Comparison of ENCODE assay signal across 8 cellular contexts in genomic region chr11:28107331-28107725, GRCh38. TPM values are rescaled to one million over a fixed set of nuclear protein-coding genes. Genes with fewer than 3 reads are reported as not detected.
DNase-seq lines count a peak whose midpoint lies in the region; ATAC-seq, FAIRE-seq and TF ChIP-seq lines count a peak whose summit lies in the region.

No MANE protein-coding gene starts in this region.

- no peaks in the 10 kb centered on the region for H3K9me3 Mint-ChIP-seq in activated naive CD8-positive, alpha-beta T cell treated with anti-CD3 and anti-CD28 coated beads for 36 hours

- H4K20me1 ChIP-seq in BLaER1 (0 out of 2 replicates have a peak, but pooled peaks cover 5% of the 10 kb centered on the region), keratinocyte (ENCODE audit: control insufficient read depth, extremely low read depth, insufficient read depth, low read length) (no peaks in the 10 kb centered on the region)

- H2AFZ ChIP-seq in keratinocyte (ENCODE audit: control insufficient read depth, low read length): peak overlapping the region; percentile 95

- TF ChIP-seq CTCF in NB4 (IDR thresholded peaks at IDR 0.05; ENCODE audit: low read depth, low read length) (no peak), keratinocyte (optimal IDR thresholded peaks at IDR 0.05 in 1 of 3, IDR thresholded peaks at IDR 0.05 in 1 of 3, conservative IDR thresholded peaks at IDR 0.05 in 1 of 3; ENCODE audit: extremely low read depth in 1 of 3, insufficient read depth in 2 of 3, low read length in 3 of 3) (no peak), testis (IDR thresholded peaks at IDR 0.05) (no peak)

- H3K27me3 Mint-ChIP-seq in activated naive CD8-positive, alpha-beta T cell treated with anti-CD3 and anti-CD28 coated beads for 36 hours: peaks cover 5% of the 10 kb centered on the region

- H3K4me2 ChIP-seq in BLaER1 (peak overlapping the region; percentile 81), keratinocyte (ENCODE audit: control insufficient read depth, extremely low read depth, insufficient read depth, low read depth, low read length) (peak overlapping the region; percentile 96)

- dilution Hi-C loops in keratinocyte (cut with MboI; ENCODE audit: extremely low pct_ligation_motif_present, low sequenced_read_pairs): no loop called here

- intact Hi-C loops in testis (cut with DNase I; ENCODE audit: low total_unique reads): no loop called here

- H3K4me1 ChIP-seq in BLaER1: peaks cover 50% of the 10 kb centered on the region
- H3K4me1 ChIP-seq in keratinocyte (ENCODE audit: control insufficient read depth, extremely low read depth, insufficient read depth, low read length): peaks cover 24% of the 10 kb centered on the region
- peaks cover 22% of the 10 kb centered on the region for H3K4me1 ChIP-seq in testis

- peak overlapping the region; percentile 99 for H3K4me3 Mint-ChIP-seq in activated naive CD8-positive, alpha-beta T cell treated with anti-CD3 and anti-CD28 coated beads for 36 hours

- 1% methylated on average over 10 of the region's 10 CpGs for whole genome bisulfite sequencing in testis, 2 donors

- peak overlapping the region; percentile 100 for H3K27ac Mint-ChIP-seq in activated naive CD8-positive, alpha-beta T cell treated with anti-CD3 and anti-CD28 coated beads for 36 hours

- TF ChIP-seq POLR2A in NB4 (IDR thresholded peaks at IDR 0.05; ENCODE audit: extremely low read depth, insufficient read length): no peak
- no peak for TF ChIP-seq POLR2A in testis (IDR thresholded peaks at IDR 0.05)

- peaks cover 33% of the 10 kb centered on the region for H3K4me1 Mint-ChIP-seq in activated naive CD8-positive, alpha-beta T cell treated with anti-CD3 and anti-CD28 coated beads for 36 hours

- H3K9me3 ChIP-seq in BLaER1 (no peaks in the 10 kb centered on the region), keratinocyte (ENCODE audit: control insufficient read depth, low read depth, low read length) (no peaks in the 10 kb centered on the region), testis (no peaks in the 10 kb centered on the region)

- peaks cover 12% of the 10 kb centered on the region for H3K36me3 Mint-ChIP-seq in activated naive CD8-positive, alpha-beta T cell treated with anti-CD3 and anti-CD28 coated beads for 36 hours

- ATAC-seq in GM19328 (IDR thresholded peaks at IDR 0.05; ENCODE audit: unreplicated experiment) (peak; percentile 0), HG03565 (IDR thresholded peaks at IDR 0.05; ENCODE audit: unreplicated experiment) (no peak)

- H3K9ac ChIP-seq in BLaER1 (peak overlapping the region; percentile 81), keratinocyte (ENCODE audit: control insufficient read depth, extremely low read depth, insufficient read depth, low read length) (peak overlapping the region; percentile 91)

- H3K4me3 ChIP-seq in BLaER1 (peak overlapping the region; percentile 75), NB4 (ENCODE audit: low read depth, low read length) (peak overlapping the region; percentile 76), keratinocyte (ENCODE audit: control insufficient read depth in 2 of 3, extremely low read depth in 1 of 3, insufficient read depth in 2 of 3, low read depth in 1 of 3, low read length in 3 of 3) (peak overlapping the region; percentile 64 to 91 (median 70)), testis (peak overlapping the region; percentile 56 to 74)

- peak; percentile 44 for DNase-seq in NB4 (ENCODE audit: low read depth)
- peak; percentile 9 for DNase-seq in activated naive CD8-positive, alpha-beta T cell treated with anti-CD3 and anti-CD28 coated beads for 36 hours
- no peak for DNase-seq in keratinocyte (ENCODE audit: low read depth, low spot score)
- no peak for DNase-seq in testis
- no peak for DNase-seq in EL

- H3K27ac ChIP-seq in BLaER1 (peak overlapping the region; percentile 74), keratinocyte (ENCODE audit: control insufficient read depth, insufficient read depth, low read length) (peak overlapping the region; percentile 91), testis (peak overlapping the region in 1 of 2 donors; percentile 66)

- H3K27me3 ChIP-seq in BLaER1 (no peaks in the 10 kb centered on the region), keratinocyte (ENCODE audit: control insufficient read depth, extremely low read depth, insufficient read depth, low read length) (no peaks in the 10 kb centered on the region), testis (no peaks in the 10 kb centered on the region)

- peaks cover 65% of the 10 kb centered on the region for H3K79me2 ChIP-seq in keratinocyte (ENCODE audit: control insufficient read depth, insufficient read depth, low read length)

- H3K9me1 ChIP-seq in keratinocyte (ENCODE audit: control insufficient read depth, extremely low read depth, insufficient read depth, low read length): no peaks in the 10 kb centered on the region

- 0 out of 2 replicates have a peak, but pooled peaks cover under 1% of the 10 kb centered on the region for H3K36me3 ChIP-seq in BLaER1
- no peaks in the 10 kb centered on the region for H3K36me3 ChIP-seq in keratinocyte (ENCODE audit: control insufficient read depth in 2 of 2, extremely low read depth in 1 of 2, insufficient read depth in 2 of 2, low read length in 2 of 2)
- H3K36me3 ChIP-seq in testis (ENCODE audit: low read depth, missing control alignments): no peaks in the 10 kb centered on the region

- no peak for FAIRE-seq in keratinocyte (lab: Jason Lieb, UNC)

RNA-seq across cellular contexts. Expression of gene KIF18A, which starts 0.6 kb away (rescaled TPM):
- 10 to 100 TPM; 19.8 to 21.8 TPM for total RNA-seq in activated naive CD8-positive, alpha-beta T cell treated with anti-CD3 and anti-CD28 coated beads for 36 hours
- polyA plus RNA-seq in keratinocyte: 1.1 to 6.1 TPM (median 3.8 TPM) in 3 replicates
- 0.10 TPM for polyA plus RNA-seq in keratinocyte (2011; ENCODE audit: low read depth)
- polyA plus RNA-seq in keratinocyte (2011; cell fraction: cytosol; rRNA removed): 1.0 and 2.2 TPM in 2 replicates
- polyA plus RNA-seq in keratinocyte (2011; cell fraction: nucleus; rRNA removed): 2.0 and 2.4 TPM in 2 replicates
- polyA plus RNA-seq in keratinocyte (2012; ENCODE audit: low replicate concordance): 0.16 and 3.0 TPM in 2 replicates
- 1.1 to 8.9 TPM (median 1.9 TPM) in 3 replicates for polyA minus RNA-seq in keratinocyte
- 0.96 TPM for polyA minus RNA-seq in keratinocyte (2011; cell fraction: cytosol; rRNA and poly(A)+ RNA removed)
- polyA minus RNA-seq in keratinocyte (2011; cell fraction: nucleus; rRNA and poly(A)+ RNA removed): 2.1 and 3.3 TPM in 2 replicates
- total RNA-seq in testis: 10 to 100 TPM; 14.4 to 22.5 TPM
- 9.5 TPM for polyA plus RNA-seq in testis (ENCODE audit: insufficient read depth, low read depth, low replicate concordance)

RNA-seq across cellular contexts. Expression of gene METTL15, which starts 0.9 kb away (rescaled TPM):
- 10 to 100 TPM; 17.2 TPM for total RNA-seq in activated naive CD8-positive, alpha-beta T cell treated with anti-CD3 and anti-CD28 coated beads for 36 hours
- polyA plus RNA-seq in keratinocyte (6.4 to 10.0 TPM (median 8.3 TPM) in 3 replicates), testis (ENCODE audit: insufficient read depth, low read depth, low replicate concordance) (8.2 TPM)
- 3.0 TPM for polyA plus RNA-seq in keratinocyte (2011; ENCODE audit: low read depth)
- polyA plus RNA-seq in keratinocyte (2011; cell fraction: cytosol; rRNA removed): 5.0 and 9.4 TPM in 2 replicates
- polyA plus RNA-seq in keratinocyte (2011; cell fraction: nucleus; rRNA removed): 11.2 and 11.4 TPM in 2 replicates
- 4.9 and 5.8 TPM in 2 replicates for polyA plus RNA-seq in keratinocyte (2012; ENCODE audit: low replicate concordance)
- polyA minus RNA-seq in keratinocyte: 5.5 to 20.4 TPM (median 19.6 TPM) in 3 replicates
- 9.0 TPM for polyA minus RNA-seq in keratinocyte (2011; cell fraction: cytosol; rRNA and poly(A)+ RNA removed)
- 16.1 and 25.8 TPM in 2 replicates for polyA minus RNA-seq in keratinocyte (2011; cell fraction: nucleus; rRNA and poly(A)+ RNA removed)
- total RNA-seq in testis: 10 to 100 TPM; 14.8 to 25.7 TPM

Comparison
In these comparisons a context has a peak if more than half of its experiments do, and no peak if none do; other contexts are left out.
1. DNase-seq: peak in NB4 (single experiment) and activated naive CD8-positive, alpha-beta T cell treated with anti-CD3 and anti-CD28 coated beads for 36 hours (single experiment); none in keratinocyte (single experiment), testis (single experiment) and EL (single experiment).
2. Peak in every context shown above with its lines, with median percentiles within 50 percentile points of each other: H3K4me3 ChIP-seq.